15 cellular contexts compared by ENCODE assay signal in the genomic region with DNA sequence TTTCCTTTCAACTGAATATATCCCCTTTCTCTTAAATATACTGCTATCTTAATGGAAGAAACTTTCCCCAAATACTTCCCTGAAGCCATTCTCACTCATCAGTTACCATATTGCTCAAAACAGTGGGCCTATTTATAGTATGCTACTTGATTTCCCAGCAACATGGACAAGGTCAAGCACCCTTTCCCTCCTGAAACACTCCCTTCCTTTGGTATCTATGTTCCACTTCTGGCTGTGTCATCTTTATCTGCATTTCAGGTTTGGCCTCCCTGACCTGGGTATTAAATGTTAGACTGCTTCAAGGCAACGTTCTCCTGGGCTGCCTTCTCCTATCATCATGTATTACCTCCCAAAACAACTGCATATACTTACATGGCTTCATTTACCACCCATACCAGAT.
A peak's percentile ranks its signal among the peaks of the same experiment; 100 is the strongest.
DNase-seq lines count a peak whose midpoint lies in the region; ATAC-seq, FAIRE-seq and TF ChIP-seq lines count a peak whose summit lies in the region.
"Had no signal": no experiment of that assay in that cellular context is flagged by ENCODE, and none has a peak within 500 bp of the region (broad histone marks: within the 10 kb centered on the region; RNA-seq: fewer than 3 reads in every experiment).

No MANE protein-coding gene starts in this region.

- POLR2A ChIA-PET in K562 (lab: Yijun Ruan, JAX) = interaction anchor here (1.1 to 1.4 kb wide), 2 partner anchors 12 to 13 kb away, joined by 4 to 6 read pairs; no protein-coding TSS in a partner anchor

- no peak overlapping the region for H3K9ac ChIP-seq in K562 (ENCODE audit: insufficient read depth in 1 of 2, low read depth in 2 of 2, low read length in 2 of 2)

- no peak for ATAC-seq in T-helper 17 cell
- ATAC-seq in K562 = peak; percentile 80
- no peak for ATAC-seq in stimulated activated effector memory CD8-positive, alpha-beta T cell treated with anti-CD3 and anti-CD28 coated beads, Interleukin-12 subunit alpha, Interleukin-12 subunit beta, amount 100 ng/mL, for 72 hours
- no peak for ATAC-seq in HG03354 (IDR thresholded peaks at IDR 0.05; ENCODE audit: poor library complexity, severe bottlenecking, unreplicated experiment)

- no peaks in the 10 kb centered on the region for H3K27me3 Mint-ChIP-seq in T-helper 17 cell
- H3K27me3 Mint-ChIP-seq: B cell had no signal

- peak; percentile 44; the same call in 1 of the 2 replicates for TF ChIP-seq EP300 in K562 (IDR thresholded peaks at IDR 0.05; ENCODE audit: low read length)

- peak overlapping the region; percentile 4; the same call in 1 of the 2 replicates for H3K4me2 ChIP-seq in K562 (ENCODE audit: insufficient read depth, low read length)

- intact Hi-C loops in left ventricle myocardium inferior (cut with micrococcal nuclease) (no loop called here), K562 (cut with micrococcal nuclease) (no loop called here)

- no peak for TF ChIP-seq RAD21 in K562 (CRISPR knock-in tag; conservative IDR thresholded peaks at IDR 0.05 in 1 of 2, IDR thresholded peaks at IDR 0.05 in 1 of 2)

- no peaks in the 10 kb centered on the region for H4K20me1 ChIP-seq in K562 (replicated peaks; ENCODE audit: control insufficient read depth, insufficient read depth, low read length)

- H3K27ac ChIP-seq in cardiac muscle cell (peak overlapping the region; percentile 66), left ventricle myocardium inferior (replicated peaks) (no peak overlapping the region), K562 (ENCODE audit: extremely low read depth, low read depth, low read length) (no peak overlapping the region)

- peaks cover 10% of the 10 kb centered on the region for H3K36me3 Mint-ChIP-seq in T-helper 17 cell (ENCODE audit: low read depth)
- H3K36me3 Mint-ChIP-seq in stimulated activated effector memory CD8-positive, alpha-beta T cell treated with anti-CD3 and anti-CD28 coated beads, Interleukin-12 subunit alpha, Interleukin-12 subunit beta, amount 100 ng/mL, for 72 hours = peaks cover 90% of the 10 kb centered on the region

- H3K36me3 ChIP-seq in cardiac muscle cell (peaks cover 4% of the 10 kb centered on the region), left ventricle myocardium inferior (peaks cover 37% of the 10 kb centered on the region), K562 (ENCODE audit: control insufficient read depth, insufficient read depth, low read length) (peaks cover 28% of the 10 kb centered on the region; the same call in 2 of the 3 replicates)

- H3K4me1 Mint-ChIP-seq in T-helper 17 cell = peaks cover 20% of the 10 kb centered on the region
- peaks cover 12% of the 10 kb centered on the region for H3K4me1 Mint-ChIP-seq in stimulated activated effector memory CD8-positive, alpha-beta T cell treated with anti-CD3 and anti-CD28 coated beads, Interleukin-12 subunit alpha, Interleukin-12 subunit beta, amount 100 ng/mL, for 72 hours

- H3K27ac Mint-ChIP-seq in T-helper 17 cell = peak overlapping the region; percentile 81
- H3K27ac Mint-ChIP-seq in stimulated activated effector memory CD8-positive, alpha-beta T cell treated with anti-CD3 and anti-CD28 coated beads, Interleukin-12 subunit alpha, Interleukin-12 subunit beta, amount 100 ng/mL, for 72 hours = peak overlapping the region; percentile 6
- H3K27ac Mint-ChIP-seq: B cell had no signal

- no peak overlapping the region for H3K4me3 ChIP-seq in cardiac muscle cell
- H3K4me3 ChIP-seq in left ventricle myocardium inferior = no peak overlapping the region
- no peak overlapping the region for H3K4me3 ChIP-seq in K562

- no peaks in the 10 kb centered on the region for H3K9me3 Mint-ChIP-seq in stimulated activated effector memory CD8-positive, alpha-beta T cell treated with anti-CD3 and anti-CD28 coated beads, Interleukin-12 subunit alpha, Interleukin-12 subunit beta, amount 100 ng/mL, for 72 hours

- no peaks in the 10 kb centered on the region for H3K9me3 ChIP-seq in cardiac muscle cell (ENCODE audit: low read depth)
- no peaks in the 10 kb centered on the region for H3K9me3 ChIP-seq in left ventricle myocardium inferior (replicated peaks)
- H3K9me3 ChIP-seq in T-helper 17 cell (ENCODE audit: control insufficient read depth, low read length, poor library complexity, severe bottlenecking) = no peaks in the 10 kb centered on the region
- H3K9me3 ChIP-seq in K562 (replicated peaks; ENCODE audit: control insufficient read depth, insufficient read depth, low read depth, low read length) = no peaks in the 10 kb centered on the region

- H3K4me1 ChIP-seq in cardiac muscle cell (ENCODE audit: low read depth) (peaks cover 35% of the 10 kb centered on the region), left ventricle myocardium inferior (peaks cover 38% of the 10 kb centered on the region), K562 (replicated peaks in 1 of 2; ENCODE audit: control insufficient read depth in 2 of 2, insufficient read depth in 2 of 2, low read length in 2 of 2) (peaks cover 5 to 10% of the 10 kb centered on the region in 2 experiments; a peak in 3 of 5 replicates)

- TF ChIP-seq CTCF in cardiac muscle cell (IDR thresholded peaks at IDR 0.05; ENCODE audit: low read depth, low read length) (no peak), left ventricle myocardium inferior (IDR thresholded peaks at IDR 0.05; ENCODE audit: borderline replicate concordance) (no peak), K562 (IDR thresholded peaks at IDR 0.05 in 2 of 3, conservative IDR thresholded peaks at IDR 0.05 in 1 of 3; ENCODE audit: insufficient read depth in 2 of 3, low read depth in 1 of 3, low read length in 3 of 3) (no peak)

- H3K79me2 ChIP-seq in K562 (ENCODE audit: control insufficient read depth, insufficient read depth, low read length) = no peaks in the 10 kb centered on the region

- TF ChIP-seq POLR2A in K562 (conservative IDR thresholded peaks at IDR 0.05) = no peak

- no peaks in the 10 kb centered on the region for H3K9me1 ChIP-seq in K562 (ENCODE audit: control insufficient read depth, insufficient read depth, low read length)

- BruUV-seq in K562 (replicated peaks; lab: Mats Ljungman, UMichigan) = no TSS peak

- DNase-seq in cardiac muscle cell (ENCODE audit: low read depth in 1 of 2, low spot score in 1 of 2) = peak in 1 of 2 donors; percentile 44
- DNase-seq in left ventricle myocardium inferior = no peak
- DNase-seq in T-helper 17 cell = no peak
- DNase-seq in K562 (ENCODE audit: extremely low read depth in 1 of 4, low spot score in 3 of 4) = peak in 3 of 4 experiments; percentile 13 to 77 (median 59)
- DNase-seq in stimulated activated effector memory CD8-positive, alpha-beta T cell treated with anti-CD3 and anti-CD28 coated beads, Interleukin-12 subunit alpha, Interleukin-12 subunit beta, amount 100 ng/mL, for 72 hours (ENCODE audit: low spot score in 2 of 2) = no peak
- DNase-seq in hepatic stellate cell (ENCODE audit: low spot score) = no peak
- DNase-seq: GF-D8, Kasumi-1, NCI-H1105 treated with DMSO at 0.1 percent for 48 hours, NCI-H187, NCI-H446 treated with DMSO at 0.1 percent for 48 hours, NCI-H82 had no signal

- WGBS in K562 (ENCODE audit: insufficient coverage, low coverage, missing lambda C conversion rate) = 0% methylated on average over 1 of the region's 1 CpG

- no peak overlapping the region for H3K4me3 Mint-ChIP-seq in T-helper 17 cell
- H3K4me3 Mint-ChIP-seq in stimulated activated effector memory CD8-positive, alpha-beta T cell treated with anti-CD3 and anti-CD28 coated beads, Interleukin-12 subunit alpha, Interleukin-12 subunit beta, amount 100 ng/mL, for 72 hours = no peak overlapping the region
- H3K4me3 Mint-ChIP-seq: B cell had no signal

- in situ Hi-C loops in K562 (cut with MboI) = no loop called here

- H2AFZ ChIP-seq in K562 (ENCODE audit: low read depth, low read length) = no peak overlapping the region

- peak; percentile 86 for FAIRE-seq in K562 (lab: Jason Lieb, UNC)
- FAIRE-seq: H54 had no signal

- H3K27me3 ChIP-seq in cardiac muscle cell (no peaks in the 10 kb centered on the region), left ventricle myocardium inferior (ENCODE audit: low read depth) (no peaks in the 10 kb centered on the region), K562 (ENCODE audit: control insufficient read depth in 2 of 2, insufficient read depth in 2 of 2, low read length in 2 of 2) (no peaks in the 10 kb centered on the region)

- CTCF ChIA-PET in K562 (lab: Yijun Ruan, JAX; ENCODE audit: low intra/inter-chr PET ratio) = no interaction called here

TF ChIP-seq in K562, 482 proteins besides CTCF, POLR2A, EP300 and RAD21 (continues in another document):
- TF ChIP-seq ZNF398 (CRISPR knock-in tag; IDR thresholded peaks at IDR 0.05) = no peak

Comparison
In these comparisons a context has a peak if more than half of its experiments do, and no peak if none do; other contexts are left out.
1. DNase-seq: peak in K562 (3 of 4); none in left ventricle myocardium inferior (single experiment), T-helper 17 cell (0 of 3), stimulated activated effector memory CD8-positive, alpha-beta T cell treated with anti-CD3 and anti-CD28 coated beads, Interleukin-12 subunit alpha, Interleukin-12 subunit beta, amount 100 ng/mL, for 72 hours (0 of 2) and hepatic stellate cell (single experiment).